Comparison of ENCODE assay signal across 11 cellular contexts in genomic region chr17:4342535-4342934, GRCh38.
"Had no signal": no experiment of that assay in that cellular context is flagged by ENCODE, and none has a peak within 500 bp of the region (broad histone marks: within the 10 kb centered on the region; RNA-seq: fewer than 3 reads in every experiment).

No MANE protein-coding gene starts in this region.

- H3K27ac ChIP-seq: ascending aorta, colonic mucosa, ovary had no signal

- DNase-seq: activated naive CD4-positive, alpha-beta T cell treated with anti-CD3 and anti-CD28 coated beads, Interleukin-2, amount 10 ng/mL, durations not matched to agents 7 days and 5 days; activated T-cell treated with anti-CD3 and anti-CD28 coated beads for 4 hours; colonic mucosa; heart right ventricle; ovary; retina had no signal

- H3K4me3 ChIP-seq: ascending aorta, colonic mucosa, heart right ventricle, ovary had no signal

- H3K9me3 ChIP-seq: ascending aorta, colonic mucosa, heart right ventricle, ovary had no signal

- ATAC-seq: activated CD4-positive, CD25-positive, alpha-beta regulatory T cell treated with anti-CD3 and anti-CD28 coated beads, Interleukin-2, amount 50 U/mL, for 24 hours; activated T-helper 17 cell treated with anti-CD3 and anti-CD28 coated beads, Interleukin-2, amount 50 U/mL, for 72 hours; left lobe of liver; stimulated activated effector memory CD8-positive, alpha-beta T cell treated with anti-CD3 and anti-CD28 coated beads, Interleukin-12 subunit alpha, Interleukin-12 subunit beta, amount 100 ng/mL, for 72 hours had no signal

- H3K27me3 ChIP-seq: ascending aorta, colonic mucosa, heart right ventricle, ovary had no signal

- H3K36me3 ChIP-seq: ascending aorta, colonic mucosa, heart right ventricle, ovary had no signal
